Comparison of ENCODE assay signal across 1 cellular context in the genomic region with DNA sequence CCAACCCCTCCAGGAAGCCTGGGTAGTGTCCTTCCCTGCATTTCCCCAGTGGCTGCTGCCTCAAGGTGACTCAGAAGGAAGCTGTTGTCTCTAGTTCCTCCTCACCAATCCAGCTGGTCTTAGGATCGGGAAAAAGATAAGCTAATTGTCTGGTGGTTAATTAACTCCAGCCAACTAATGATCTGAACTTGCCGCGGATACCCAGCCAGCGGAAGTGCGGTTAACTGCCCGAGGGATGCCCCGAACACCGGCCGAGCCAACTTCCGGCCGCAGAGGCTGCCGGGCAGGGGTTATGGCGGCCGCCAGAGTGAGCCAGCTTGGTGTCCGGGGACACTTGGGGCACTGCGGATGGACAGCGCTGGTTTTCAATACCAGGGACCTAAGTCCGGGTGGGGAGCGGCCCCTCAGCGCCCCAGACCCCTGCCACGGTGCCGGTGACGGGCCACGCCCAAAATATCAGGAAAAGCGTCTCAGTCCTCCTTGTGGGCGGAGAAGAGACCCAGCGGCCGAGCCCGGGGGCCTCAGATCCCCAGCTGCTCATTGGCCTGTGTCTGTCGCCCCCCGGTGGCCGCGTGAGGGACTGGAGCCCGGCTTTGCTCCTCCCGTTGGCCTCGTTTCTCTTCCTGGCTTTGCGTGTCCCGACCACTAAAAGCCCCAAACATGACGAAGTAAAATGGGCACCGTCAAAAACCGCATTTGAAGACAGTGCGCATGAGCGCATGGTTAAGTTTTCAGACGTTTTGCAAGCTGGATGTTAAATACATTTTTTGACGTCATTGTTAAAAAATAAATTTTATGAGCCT.
TF ChIP-seq lines count a peak whose summit lies in the region.

No MANE protein-coding gene starts in this region.

TF ChIP-seq in K562, 482 proteins besides CTCF, POLR2A, EP300 and RAD21 (continued from another document and continues in another):
- TF ChIP-seq, protein P1, sequence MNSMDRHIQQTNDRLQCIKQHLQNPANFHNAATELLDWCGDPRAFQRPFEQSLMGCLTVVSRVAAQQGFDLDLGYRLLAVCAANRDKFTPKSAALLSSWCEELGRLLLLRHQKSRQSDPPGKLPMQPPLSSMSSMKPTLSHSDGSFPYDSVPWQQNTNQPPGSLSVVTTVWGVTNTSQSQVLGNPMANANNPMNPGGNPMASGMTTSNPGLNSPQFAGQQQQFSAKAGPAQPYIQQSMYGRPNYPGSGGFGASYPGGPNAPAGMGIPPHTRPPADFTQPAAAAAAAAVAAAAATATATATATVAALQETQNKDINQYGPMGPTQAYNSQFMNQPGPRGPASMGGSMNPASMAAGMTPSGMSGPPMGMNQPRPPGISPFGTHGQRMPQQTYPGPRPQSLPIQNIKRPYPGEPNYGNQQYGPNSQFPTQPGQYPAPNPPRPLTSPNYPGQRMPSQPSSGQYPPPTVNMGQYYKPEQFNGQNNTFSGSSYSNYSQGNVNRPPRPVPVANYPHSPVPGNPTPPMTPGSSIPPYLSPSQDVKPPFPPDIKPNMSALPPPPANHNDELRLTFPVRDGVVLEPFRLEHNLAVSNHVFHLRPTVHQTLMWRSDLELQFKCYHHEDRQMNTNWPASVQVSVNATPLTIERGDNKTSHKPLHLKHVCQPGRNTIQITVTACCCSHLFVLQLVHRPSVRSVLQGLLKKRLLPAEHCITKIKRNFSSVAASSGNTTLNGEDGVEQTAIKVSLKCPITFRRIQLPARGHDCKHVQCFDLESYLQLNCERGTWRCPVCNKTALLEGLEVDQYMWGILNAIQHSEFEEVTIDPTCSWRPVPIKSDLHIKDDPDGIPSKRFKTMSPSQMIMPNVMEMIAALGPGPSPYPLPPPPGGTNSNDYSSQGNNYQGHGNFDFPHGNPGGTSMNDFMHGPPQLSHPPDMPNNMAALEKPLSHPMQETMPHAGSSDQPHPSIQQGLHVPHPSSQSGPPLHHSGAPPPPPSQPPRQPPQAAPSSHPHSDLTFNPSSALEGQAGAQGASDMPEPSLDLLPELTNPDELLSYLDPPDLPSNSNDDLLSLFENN (IDR thresholded peaks at IDR 0.05; ENCODE audit: low read depth in 2 of 2, low read length in 2 of 2) = no peak
- peak; percentile 13 to 75; a peak in 1 of 4 replicates for TF ChIP-seq SIN3A (IDR thresholded peaks at IDR 0.05; ENCODE audit: borderline replicate concordance in 2 of 2, control insufficient read depth in 1 of 2, low read depth in 2 of 2, low read length in 2 of 2)
- TF ChIP-seq THRAP3 (IDR thresholded peaks at IDR 0.05; ENCODE audit: borderline replicate concordance) = no peak
- TF ChIP-seq FOXM1 (IDR thresholded peaks at IDR 0.05; ENCODE audit: low read depth) = no peak
- no peak for TF ChIP-seq FOXM1 (CRISPR knock-in tag; IDR thresholded peaks at IDR 0.05; ENCODE audit: low read depth)
- TF ChIP-seq TAL1 (IDR thresholded peaks at IDR 0.05) = no peak
- TF ChIP-seq KDM1A (IDR thresholded peaks at IDR 0.05) = peak in 1 of 2 experiments; percentile 30; a peak in 1 of 4 replicates
- TF ChIP-seq NFATC3 (IDR thresholded peaks at IDR 0.05) = no peak
- peak; percentile 56; the same call in 1 of the 2 replicates for TF ChIP-seq BRD4 (IDR thresholded peaks at IDR 0.05)
- TF ChIP-seq, protein P2, sequence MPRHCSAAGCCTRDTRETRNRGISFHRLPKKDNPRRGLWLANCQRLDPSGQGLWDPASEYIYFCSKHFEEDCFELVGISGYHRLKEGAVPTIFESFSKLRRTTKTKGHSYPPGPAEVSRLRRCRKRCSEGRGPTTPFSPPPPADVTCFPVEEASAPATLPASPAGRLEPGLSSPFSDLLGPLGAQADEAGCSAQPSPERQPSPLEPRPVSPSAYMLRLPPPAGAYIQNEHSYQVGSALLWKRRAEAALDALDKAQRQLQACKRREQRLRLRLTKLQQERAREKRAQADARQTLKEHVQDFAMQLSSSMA (CRISPR knock-in tag; IDR thresholded peaks at IDR 0.05) = no peak
- no peak for TF ChIP-seq FIP1L1 (IDR thresholded peaks at IDR 0.05; ENCODE audit: low read depth, low read length, poor library complexity, severe bottlenecking)
- TF ChIP-seq NCOA6 (IDR thresholded peaks at IDR 0.05) = no peak
- TF ChIP-seq, protein P3, sequence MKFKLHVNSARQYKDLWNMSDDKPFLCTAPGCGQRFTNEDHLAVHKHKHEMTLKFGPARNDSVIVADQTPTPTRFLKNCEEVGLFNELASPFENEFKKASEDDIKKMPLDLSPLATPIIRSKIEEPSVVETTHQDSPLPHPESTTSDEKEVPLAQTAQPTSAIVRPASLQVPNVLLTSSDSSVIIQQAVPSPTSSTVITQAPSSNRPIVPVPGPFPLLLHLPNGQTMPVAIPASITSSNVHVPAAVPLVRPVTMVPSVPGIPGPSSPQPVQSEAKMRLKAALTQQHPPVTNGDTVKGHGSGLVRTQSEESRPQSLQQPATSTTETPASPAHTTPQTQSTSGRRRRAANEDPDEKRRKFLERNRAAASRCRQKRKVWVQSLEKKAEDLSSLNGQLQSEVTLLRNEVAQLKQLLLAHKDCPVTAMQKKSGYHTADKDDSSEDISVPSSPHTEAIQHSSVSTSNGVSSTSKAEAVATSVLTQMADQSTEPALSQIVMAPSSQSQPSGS (CRISPR knock-in tag; IDR thresholded peaks at IDR 0.05) = no peak
- TF ChIP-seq ZNF408 (CRISPR knock-in tag; IDR thresholded peaks at IDR 0.05; ENCODE audit: low read depth) = no peak
- no peak for TF ChIP-seq KAT2B (IDR thresholded peaks at IDR 0.05; ENCODE audit: low read depth, low read length)
- no peak for TF ChIP-seq CCAR2 (IDR thresholded peaks at IDR 0.05; ENCODE audit: low read depth, low read length)
- peak; percentile 72; the same call in 1 of the 2 replicates for TF ChIP-seq GATAD2A (IDR thresholded peaks at IDR 0.05)
- TF ChIP-seq ZNF699 (CRISPR knock-in tag; IDR thresholded peaks at IDR 0.05; ENCODE audit: insufficient replicate concordance) = no peak
- peak; percentile 79 for TF ChIP-seq ZNF41 (CRISPR knock-in tag; conservative IDR thresholded peaks at IDR 0.05)
- TF ChIP-seq ZNF12 (CRISPR knock-in tag; IDR thresholded peaks at IDR 0.05) = no peak
- TF ChIP-seq, protein P4, sequence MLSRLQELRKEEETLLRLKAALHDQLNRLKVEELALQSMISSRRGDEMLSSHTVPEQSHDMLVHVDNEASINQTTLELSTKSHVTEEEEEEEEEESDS (CRISPR knock-in tag; IDR thresholded peaks at IDR 0.05) = no peak
- no peak for TF ChIP-seq SRSF7 (optimal IDR thresholded peaks at IDR 0.05; ENCODE audit: low read depth, low read length)
- peak; percentile 61; the same call in 1 of the 2 replicates for TF ChIP-seq ZNF79 (CRISPR knock-in tag; IDR thresholded peaks at IDR 0.05; ENCODE audit: low read depth)
- peak; percentile 81 for TF ChIP-seq ATF7 (IDR thresholded peaks at IDR 0.05)
- TF ChIP-seq SMARCA4 (IDR thresholded peaks at IDR 0.05) = 0 out of 2 replicates have a peak, but pooled peaks have one; percentile 25
- peak; percentile 55; the same call in 1 of the 2 replicates for TF ChIP-seq PYGO2 (tag; IDR thresholded peaks at IDR 0.05)
- peak; percentile 71; the same call in 1 of the 2 replicates for TF ChIP-seq CBX1 (IDR thresholded peaks at IDR 0.05; ENCODE audit: low read depth)
- TF ChIP-seq TCFL5 (CRISPR knock-in tag; conservative IDR thresholded peaks at IDR 0.05) = 0 out of 2 replicates have a peak, but pooled peaks have one; percentile 52
- TF ChIP-seq, protein P5, sequence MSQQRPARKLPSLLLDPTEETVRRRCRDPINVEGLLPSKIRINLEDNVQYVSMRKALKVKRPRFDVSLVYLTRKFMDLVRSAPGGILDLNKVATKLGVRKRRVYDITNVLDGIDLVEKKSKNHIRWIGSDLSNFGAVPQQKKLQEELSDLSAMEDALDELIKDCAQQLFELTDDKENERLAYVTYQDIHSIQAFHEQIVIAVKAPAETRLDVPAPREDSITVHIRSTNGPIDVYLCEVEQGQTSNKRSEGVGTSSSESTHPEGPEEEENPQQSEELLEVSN (IDR thresholded peaks at IDR 0.05; ENCODE audit: borderline replicate concordance in 1 of 2, extremely low read depth in 1 of 2, insufficient read depth in 1 of 2, insufficient read length in 1 of 2, low read depth in 1 of 2, low read length in 1 of 2, poor library complexity in 1 of 2, severe bottlenecking in 1 of 2) = peak; percentile 5 to 47
- TF ChIP-seq, protein P6, sequence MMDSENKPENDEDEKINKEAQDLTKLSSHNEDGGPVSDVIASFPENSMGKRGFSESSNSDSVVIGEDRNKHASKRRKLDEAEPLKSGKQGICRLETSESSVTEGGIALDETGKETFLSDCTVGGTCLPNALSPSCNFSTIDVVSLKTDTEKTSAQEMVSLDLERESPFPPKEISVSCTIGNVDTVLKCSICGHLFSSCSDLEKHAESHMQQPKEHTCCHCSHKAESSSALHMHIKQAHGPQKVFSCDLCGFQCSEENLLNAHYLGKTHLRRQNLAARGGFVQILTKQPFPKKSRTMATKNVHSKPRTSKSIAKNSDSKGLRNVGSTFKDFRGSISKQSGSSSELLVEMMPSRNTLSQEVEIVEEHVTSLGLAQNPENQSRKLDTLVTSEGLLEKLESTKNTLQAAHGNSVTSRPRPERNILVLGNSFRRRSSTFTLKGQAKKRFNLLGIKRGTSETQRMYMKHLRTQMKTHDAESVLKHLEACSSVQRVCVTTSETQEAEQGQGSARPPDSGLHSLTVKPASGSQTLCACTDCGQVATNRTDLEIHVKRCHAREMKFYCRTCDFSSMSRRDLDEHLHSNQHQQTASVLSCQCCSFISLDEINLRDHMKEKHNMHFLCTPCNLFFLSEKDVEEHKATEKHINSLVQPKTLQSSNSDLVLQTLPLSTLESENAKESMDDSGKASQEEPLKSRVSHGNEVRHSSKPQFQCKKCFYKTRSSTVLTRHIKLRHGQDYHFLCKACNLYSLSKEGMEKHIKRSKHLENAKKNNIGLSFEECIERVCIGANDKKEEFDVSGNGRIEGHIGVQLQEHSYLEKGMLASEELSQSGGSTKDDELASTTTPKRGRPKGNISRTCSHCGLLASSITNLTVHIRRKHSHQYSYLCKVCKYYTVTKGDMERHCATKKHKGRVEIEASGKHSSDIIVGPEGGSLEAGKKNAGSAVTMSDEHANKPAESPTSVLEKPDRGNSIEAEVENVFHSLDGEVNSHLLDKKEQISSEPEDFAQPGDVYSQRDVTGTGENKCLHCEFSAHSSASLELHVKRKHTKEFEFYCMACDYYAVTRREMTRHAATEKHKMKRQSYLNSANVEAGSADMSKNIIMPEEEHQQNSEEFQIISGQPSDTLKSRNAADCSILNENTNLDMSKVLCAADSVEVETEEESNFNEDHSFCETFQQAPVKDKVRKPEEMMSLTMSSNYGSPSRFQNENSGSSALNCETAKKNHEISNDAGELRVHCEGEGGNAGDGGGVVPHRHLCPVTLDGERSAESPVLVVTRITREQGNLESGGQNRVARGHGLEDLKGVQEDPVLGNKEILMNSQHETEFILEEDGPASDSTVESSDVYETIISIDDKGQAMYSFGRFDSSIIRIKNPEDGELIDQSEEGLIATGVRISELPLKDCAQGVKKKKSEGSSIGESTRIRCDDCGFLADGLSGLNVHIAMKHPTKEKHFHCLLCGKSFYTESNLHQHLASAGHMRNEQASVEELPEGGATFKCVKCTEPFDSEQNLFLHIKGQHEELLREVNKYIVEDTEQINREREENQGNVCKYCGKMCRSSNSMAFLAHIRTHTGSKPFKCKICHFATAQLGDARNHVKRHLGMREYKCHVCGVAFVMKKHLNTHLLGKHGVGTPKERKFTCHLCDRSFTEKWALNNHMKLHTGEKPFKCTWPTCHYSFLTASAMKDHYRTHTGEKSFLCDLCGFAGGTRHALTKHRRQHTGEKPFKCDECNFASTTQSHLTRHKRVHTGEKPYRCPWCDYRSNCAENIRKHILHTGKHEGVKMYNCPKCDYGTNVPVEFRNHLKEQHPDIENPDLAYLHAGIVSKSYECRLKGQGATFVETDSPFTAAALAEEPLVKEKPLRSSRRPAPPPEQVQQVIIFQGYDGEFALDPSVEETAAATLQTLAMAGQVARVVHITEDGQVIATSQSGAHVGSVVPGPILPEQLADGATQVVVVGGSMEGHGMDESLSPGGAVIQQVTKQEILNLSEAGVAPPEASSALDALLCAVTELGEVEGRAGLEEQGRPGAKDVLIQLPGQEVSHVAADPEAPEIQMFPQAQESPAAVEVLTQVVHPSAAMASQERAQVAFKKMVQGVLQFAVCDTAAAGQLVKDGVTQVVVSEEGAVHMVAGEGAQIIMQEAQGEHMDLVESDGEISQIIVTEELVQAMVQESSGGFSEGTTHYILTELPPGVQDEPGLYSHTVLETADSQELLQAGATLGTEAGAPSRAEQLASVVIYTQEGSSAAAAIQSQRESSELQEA (IDR thresholded peaks at IDR 0.05; ENCODE audit: low read depth) = no peak
- TF ChIP-seq ZNF589 (CRISPR knock-in tag; IDR thresholded peaks at IDR 0.05; ENCODE audit: low read depth) = peak; percentile 99
- 0 out of 2 replicates have a peak, but pooled peaks have one; percentile 49 for TF ChIP-seq ZNF75A (CRISPR knock-in tag; IDR thresholded peaks at IDR 0.05)
- no peak for TF ChIP-seq ARHGAP35 (IDR thresholded peaks at IDR 0.05; ENCODE audit: partially characterized antibody)
- TF ChIP-seq ZNF644 (tag; IDR thresholded peaks at IDR 0.05; ENCODE audit: low read depth) = peak; percentile 85
- TF ChIP-seq, protein P7, sequence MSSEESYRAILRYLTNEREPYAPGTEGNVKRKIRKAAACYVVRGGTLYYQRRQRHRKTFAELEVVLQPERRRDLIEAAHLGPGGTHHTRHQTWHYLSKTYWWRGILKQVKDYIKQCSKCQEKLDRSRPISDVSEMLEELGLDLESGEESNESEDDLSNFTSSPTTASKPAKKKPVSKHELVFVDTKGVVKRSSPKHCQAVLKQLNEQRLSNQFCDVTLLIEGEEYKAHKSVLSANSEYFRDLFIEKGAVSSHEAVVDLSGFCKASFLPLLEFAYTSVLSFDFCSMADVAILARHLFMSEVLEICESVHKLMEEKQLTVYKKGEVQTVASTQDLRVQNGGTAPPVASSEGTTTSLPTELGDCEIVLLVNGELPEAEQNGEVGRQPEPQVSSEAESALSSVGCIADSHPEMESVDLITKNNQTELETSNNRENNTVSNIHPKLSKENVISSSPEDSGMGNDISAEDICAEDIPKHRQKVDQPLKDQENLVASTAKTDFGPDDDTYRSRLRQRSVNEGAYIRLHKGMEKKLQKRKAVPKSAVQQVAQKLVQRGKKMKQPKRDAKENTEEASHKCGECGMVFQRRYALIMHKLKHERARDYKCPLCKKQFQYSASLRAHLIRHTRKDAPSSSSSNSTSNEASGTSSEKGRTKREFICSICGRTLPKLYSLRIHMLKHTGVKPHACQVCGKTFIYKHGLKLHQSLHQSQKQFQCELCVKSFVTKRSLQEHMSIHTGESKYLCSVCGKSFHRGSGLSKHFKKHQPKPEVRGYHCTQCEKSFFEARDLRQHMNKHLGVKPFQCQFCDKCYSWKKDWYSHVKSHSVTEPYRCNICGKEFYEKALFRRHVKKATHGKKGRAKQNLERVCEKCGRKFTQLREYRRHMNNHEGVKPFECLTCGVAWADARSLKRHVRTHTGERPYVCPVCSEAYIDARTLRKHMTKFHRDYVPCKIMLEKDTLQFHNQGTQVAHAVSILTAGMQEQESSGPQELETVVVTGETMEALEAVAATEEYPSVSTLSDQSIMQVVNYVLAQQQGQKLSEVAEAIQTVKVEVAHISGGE (CRISPR knock-in tag; IDR thresholded peaks at IDR 0.05) = peak; percentile 71 to 95 (median 79); a peak in 5 of 6 replicates
- TF ChIP-seq, protein P8, sequence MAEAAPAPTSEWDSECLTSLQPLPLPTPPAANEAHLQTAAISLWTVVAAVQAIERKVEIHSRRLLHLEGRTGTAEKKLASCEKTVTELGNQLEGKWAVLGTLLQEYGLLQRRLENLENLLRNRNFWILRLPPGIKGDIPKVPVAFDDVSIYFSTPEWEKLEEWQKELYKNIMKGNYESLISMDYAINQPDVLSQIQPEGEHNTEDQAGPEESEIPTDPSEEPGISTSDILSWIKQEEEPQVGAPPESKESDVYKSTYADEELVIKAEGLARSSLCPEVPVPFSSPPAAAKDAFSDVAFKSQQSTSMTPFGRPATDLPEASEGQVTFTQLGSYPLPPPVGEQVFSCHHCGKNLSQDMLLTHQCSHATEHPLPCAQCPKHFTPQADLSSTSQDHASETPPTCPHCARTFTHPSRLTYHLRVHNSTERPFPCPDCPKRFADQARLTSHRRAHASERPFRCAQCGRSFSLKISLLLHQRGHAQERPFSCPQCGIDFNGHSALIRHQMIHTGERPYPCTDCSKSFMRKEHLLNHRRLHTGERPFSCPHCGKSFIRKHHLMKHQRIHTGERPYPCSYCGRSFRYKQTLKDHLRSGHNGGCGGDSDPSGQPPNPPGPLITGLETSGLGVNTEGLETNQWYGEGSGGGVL (CRISPR knock-in tag; IDR thresholded peaks at IDR 0.05) = no peak
- TF ChIP-seq NCOA2 (IDR thresholded peaks at IDR 0.05; ENCODE audit: partially characterized antibody in 2 of 2) = no peak
